Comparison of ENCODE assay signal across 9 cellular contexts in the genomic region with DNA sequence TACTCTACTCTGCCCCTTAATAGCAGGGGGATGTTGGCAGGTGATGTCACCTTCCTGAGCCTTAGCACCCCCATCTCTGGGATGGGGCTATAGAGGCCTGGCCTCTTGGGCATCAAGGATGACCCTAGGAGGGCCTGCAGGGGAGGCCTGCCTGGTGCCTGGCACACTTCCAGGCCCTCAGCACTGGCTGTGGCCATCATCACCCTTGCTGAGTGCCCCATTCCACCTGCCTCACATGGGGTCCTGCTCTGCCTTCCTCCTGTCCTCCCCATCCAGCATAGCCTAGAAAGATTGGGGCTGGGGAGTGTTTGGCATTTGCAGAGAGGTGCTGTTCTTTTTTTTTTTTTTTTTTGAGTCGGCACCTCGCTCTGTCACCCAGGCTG. TPM values are rescaled to one million over a fixed set of nuclear protein-coding genes. Genes with fewer than 3 reads are reported as not detected.
DNase-seq lines count a peak whose midpoint lies in the region; ATAC-seq, FAIRE-seq and TF ChIP-seq lines count a peak whose summit lies in the region.
"Had no signal": no experiment of that assay in that cellular context is flagged by ENCODE, and none has a peak within 500 bp of the region (broad histone marks: within the 10 kb centered on the region; RNA-seq: fewer than 3 reads in every experiment).

No MANE protein-coding gene starts in this region.

- H3K27me3 ChIP-seq in GM12878 (replicated peaks in 1 of 2; ENCODE audit: control insufficient read depth in 2 of 2, insufficient read depth in 2 of 2, low read length in 1 of 2): no peaks in the 10 kb centered on the region
- H3K27me3 ChIP-seq in mucosa of rectum (ENCODE audit: control insufficient read depth in 2 of 2, insufficient read depth in 2 of 2, low read length in 2 of 2): no peaks in the 10 kb centered on the region

- peak overlapping the region; percentile 76 for H3K4me3 Mint-ChIP-seq in activated naive CD4-positive, alpha-beta T cell treated with anti-CD3 and anti-CD28 coated beads, Interleukin-2, amount 10 ng/mL, durations not matched to agents 7 days and 5 days

- H3K9me3 ChIP-seq in GM12878 (replicated peaks; ENCODE audit: control insufficient read depth, insufficient read depth, low read length): no peaks in the 10 kb centered on the region
- no peaks in the 10 kb centered on the region for H3K9me3 ChIP-seq in mucosa of rectum (ENCODE audit: control insufficient read depth in 2 of 2, low read length in 2 of 2)

- no peaks in the 10 kb centered on the region for H3K79me2 ChIP-seq in GM12878 (ENCODE audit: control insufficient read depth, insufficient read depth, low read length)

- SMC1A ChIA-PET in GM12878 (lab: Charles Lee; ENCODE audit: uncharacterized antibody, unreplicated experiment): interaction anchor here (0.5 to 0.6 kb wide), 2 partner anchors 225 to 299 kb away, joined by 3 read pairs; no protein-coding TSS in a partner anchor

- H3K27ac ChIP-seq in GM12878 (ENCODE audit: control insufficient read depth, insufficient read depth) (peak overlapping the region; percentile 57), mucosa of rectum (ENCODE audit: low read depth in 2 of 2, low read length in 2 of 2) (peak overlapping the region; percentile 87 to 94)

- H3K27ac Mint-ChIP-seq in activated naive CD4-positive, alpha-beta T cell treated with anti-CD3 and anti-CD28 coated beads, Interleukin-2, amount 10 ng/mL, durations not matched to agents 7 days and 5 days: peak overlapping the region; percentile 93

- no peak overlapping the region for H3K9ac ChIP-seq in GM12878 (ENCODE audit: control insufficient read depth, insufficient read depth, low read length)
- H3K9ac ChIP-seq in mucosa of rectum (ENCODE audit: low read depth in 1 of 2, low read length in 2 of 2): peak overlapping the region in 1 of 2 donors; percentile 78

- no peak; the same call in 2 of the 3 replicates for ATAC-seq in GM12878
- ATAC-seq in GM19467 (IDR thresholded peaks at IDR 0.05; ENCODE audit: unreplicated experiment): no peak
- ATAC-seq in HG03095 (IDR thresholded peaks at IDR 0.05; ENCODE audit: unreplicated experiment): no peak

- DNase-seq in activated naive CD4-positive, alpha-beta T cell treated with anti-CD3 and anti-CD28 coated beads, Interleukin-2, amount 10 ng/mL, durations not matched to agents 7 days and 5 days: no peak
- DNase-seq in activated naive CD4-positive, alpha-beta T cell treated with Interleukin-2 at 50 U/mL for 16 hours: no peak
- DNase-seq in GM12878 (ENCODE audit: low read depth, low spot score) (no peak), urothelium cell line (ENCODE audit: low spot score) (no peak)
- DNase-seq in stimulated activated CD4-positive, alpha-beta T cell treated with anti-CD3 and anti-CD28 coated beads, Interleukin-2, amount 100 ng/mL, for 24 hours: no peak
- DNase-seq: NCI-H226 had no signal

- H4K20me1 ChIP-seq in GM12878 (ENCODE audit: control insufficient read depth, insufficient read depth): no peaks in the 10 kb centered on the region

- H3K4me3 ChIP-seq in GM12878 (no peak overlapping the region), mucosa of rectum (ENCODE audit: low read length in 2 of 2) (no peak overlapping the region)

- intact Hi-C loops in GM12878 (cut with micrococcal nuclease; ENCODE audit: unreplicated experiment): no loop called here

- no peak overlapping the region for H2AFZ ChIP-seq in GM12878 (ENCODE audit: control insufficient read depth, low read depth, low read length)

- peaks cover 82% of the 10 kb centered on the region for H3K4me1 Mint-ChIP-seq in activated naive CD4-positive, alpha-beta T cell treated with anti-CD3 and anti-CD28 coated beads, Interleukin-2, amount 10 ng/mL, durations not matched to agents 7 days and 5 days

- no peak for TF ChIP-seq CTCF in GM12878 (IDR thresholded peaks at IDR 0.05 in 2 of 3, conservative IDR thresholded peaks at IDR 0.05 in 1 of 3; ENCODE audit: control insufficient read depth in 2 of 3, extremely low read depth in 1 of 3, insufficient read depth in 1 of 3, low read depth in 3 of 3, low read length in 3 of 3)

- in situ Hi-C loops in GM12878 (cut with MboI): no loop called here

- H3K36me3 ChIP-seq in GM12878 (ENCODE audit: control insufficient read depth in 2 of 2, insufficient read depth in 2 of 2, low read length in 1 of 2) (peaks cover 5 to 13% of the 10 kb centered on the region in 2 experiments; a peak in 3 of 4 replicates), mucosa of rectum (ENCODE audit: control insufficient read depth in 2 of 2, insufficient read depth in 2 of 2, low read length in 2 of 2) (peaks cover 9% of the 10 kb centered on the region in 2 donors)

- CTCF ChIA-PET in activated naive CD4-positive, alpha-beta T cell treated with anti-CD3 and anti-CD28 coated beads, Interleukin-2, amount 10 ng/mL, durations not matched to agents 7 days and 5 days (lab: Charles Lee): interaction anchor here (1.1 to 1.9 kb wide), 3 partner anchors 21 to 24 kb away, joined by 3 to 4 read pairs (median 3); no protein-coding TSS in a partner anchor
- CTCF ChIA-PET in GM12878 (lab: Yijun Ruan, JAX): interaction anchor here (1.0 to 1.1 kb wide), 2 partner anchors 24 to 483 kb away, joined by 3 read pairs; no protein-coding TSS in a partner anchor

- no CpG with 5 or more reads among the region's 2 CpGs for WGBS in GM12878 (ENCODE audit: insufficient coverage, insufficient replicate concordance, low lambda C conversion rate, missing lambda C conversion rate)

- no peak for FAIRE-seq in GM12878 (lab: Jason Lieb, UNC)
- FAIRE-seq in urothelium cell line (lab: Jason Lieb, UNC): peak; percentile 52

- TF ChIP-seq EP300 in GM12878 (IDR thresholded peaks at IDR 0.05; ENCODE audit: borderline replicate concordance in 1 of 2, control insufficient read depth in 1 of 2, low read depth in 2 of 2, low read length in 2 of 2): no peak

- no peaks in the 10 kb centered on the region for H3K9me3 Mint-ChIP-seq in activated naive CD4-positive, alpha-beta T cell treated with anti-CD3 and anti-CD28 coated beads, Interleukin-2, amount 10 ng/mL, durations not matched to agents 7 days and 5 days

- POLR2A ChIA-PET in GM12878 (lab: Charles Lee): interaction anchor here (0.6 kb wide), 1 partner anchor 232 kb away, joined by 7 read pairs; no protein-coding TSS in a partner anchor

- no TSS peak for BruUV-seq in GM12878 (replicated peaks; lab: Mats Ljungman, UMichigan)

- H3K4me1 ChIP-seq in GM12878 (ENCODE audit: control insufficient read depth, insufficient read depth, low read length) (peaks cover 31% of the 10 kb centered on the region), mucosa of rectum (ENCODE audit: control insufficient read depth in 2 of 2, insufficient read depth in 2 of 2, low read length in 2 of 2) (peaks cover 22 to 29% of the 10 kb centered on the region in 2 donors)

- RAD21 ChIA-PET in GM12878 (lab: Charles Lee; ENCODE audit: unreplicated experiment): no interaction called here

- no peaks in the 10 kb centered on the region for H3K27me3 Mint-ChIP-seq in activated naive CD4-positive, alpha-beta T cell treated with anti-CD3 and anti-CD28 coated beads, Interleukin-2, amount 10 ng/mL, durations not matched to agents 7 days and 5 days

- TF ChIP-seq RAD21 in GM12878 (IDR thresholded peaks at IDR 0.05; ENCODE audit: insufficient read depth, low read depth, low read length): no peak

- peaks cover 45% of the 10 kb centered on the region for H3K36me3 Mint-ChIP-seq in activated naive CD4-positive, alpha-beta T cell treated with anti-CD3 and anti-CD28 coated beads, Interleukin-2, amount 10 ng/mL, durations not matched to agents 7 days and 5 days

- TF ChIP-seq POLR2A in GM12878 (IDR thresholded peaks at IDR 0.05; ENCODE audit: low read depth, low read length): no peak

- no peak overlapping the region for H3K4me2 ChIP-seq in GM12878 (ENCODE audit: control insufficient read depth, insufficient read depth)

RNA-seq across cellular contexts. Expression of gene PHYHD1, which starts 17.7 kb away (rescaled TPM):
- not detected in 2 replicates for total RNA-seq in GM12878 (2013; cell fraction: nucleolus; rRNA removed)
- 0.17 TPM in 1 of 2 replicates, not detected in the other for total RNA-seq in GM12878 (2014; rRNA removed)
- not detected in 2 replicates for total RNA-seq in GM12878 (2014; rRNA removed; fragmentation: Illumina TruSeq; extraction: Trizol)
- not detected in 2 replicates for total RNA-seq in GM12878 (2021)
- polyA plus RNA-seq in GM12878 (2011; ENCODE audit: low read depth): not detected
- polyA plus RNA-seq in GM12878 (2011; rRNA removed): not detected in 2 replicates
- 0.10 TPM in 1 of 2 replicates, not detected in the other for polyA plus RNA-seq in GM12878 (2011; cell fraction: cytosol; rRNA removed)
- polyA plus RNA-seq in GM12878 (2011; cell fraction: nucleus; rRNA removed): 0.31 and 0.35 TPM in 2 replicates
- polyA plus RNA-seq in GM12878 (2012): 0.10 TPM in 1 of 2 replicates, not detected in the other
- not detected in 2 replicates for polyA plus RNA-seq in GM12878 (2014; fragmentation: Illumina TruSeq; extraction: Trizol)
- under 1 TPM in 1 of 2 experiments, not detected in 1; 0.09 TPM for polyA plus RNA-seq in GM12878 (2014; fragmentation: Nextera tagmentation; extraction: Ambion mirVana)
- not detected in 2 replicates for polyA plus RNA-seq in GM12878 (2014; rRNA removed)
- polyA plus RNA-seq in GM12878 (2016; fragmentation: Nextera tagmentation; extraction: Ambion mirVana): not detected
- not detected in 2 replicates for polyA minus RNA-seq in GM12878 (2011; rRNA and poly(A)+ RNA removed)
- polyA minus RNA-seq in GM12878 (2011; cell fraction: cytosol; rRNA and poly(A)+ RNA removed): not detected in 2 replicates
- 0.38 TPM in 1 of 2 replicates, not detected in the other for polyA minus RNA-seq in GM12878 (2011; cell fraction: nucleus; rRNA and poly(A)+ RNA removed)

RNA-seq across cellular contexts. Expression of gene LRRC8A, which starts 21.1 kb away (rescaled TPM):
- 20.0 and 23.0 TPM in 2 replicates for total RNA-seq in GM12878 (2013; cell fraction: nucleolus; rRNA removed)
- total RNA-seq in GM12878 (2014; rRNA removed): 9.1 and 13.4 TPM in 2 replicates
- total RNA-seq in GM12878 (2014; rRNA removed; fragmentation: Illumina TruSeq; extraction: Trizol): 5.9 and 6.9 TPM in 2 replicates
- total RNA-seq in GM12878 (2021): 15.7 and 15.9 TPM in 2 replicates
- polyA plus RNA-seq in GM12878 (2011; ENCODE audit: low read depth): 2.9 TPM
- polyA plus RNA-seq in GM12878 (2011; rRNA removed): 3.7 and 8.9 TPM in 2 replicates
- polyA plus RNA-seq in GM12878 (2011; cell fraction: cytosol; rRNA removed): 12.0 and 13.2 TPM in 2 replicates
- 10.1 and 15.4 TPM in 2 replicates for polyA plus RNA-seq in GM12878 (2011; cell fraction: nucleus; rRNA removed)
- 5.7 and 7.4 TPM in 2 replicates for polyA plus RNA-seq in GM12878 (2012)
- 3.5 and 7.6 TPM in 2 replicates for polyA plus RNA-seq in GM12878 (2014; fragmentation: Illumina TruSeq; extraction: Trizol)
- polyA plus RNA-seq in GM12878 (2014; fragmentation: Nextera tagmentation; extraction: Ambion mirVana): 1 to 10 TPM; 1.6 to 2.3 TPM
- polyA plus RNA-seq in GM12878 (2014; rRNA removed): 10.5 and 12.6 TPM in 2 replicates
- 10 to 100 TPM; 15.1 to 15.6 TPM for polyA plus RNA-seq in GM12878 (2016; fragmentation: Nextera tagmentation; extraction: Ambion mirVana)
- polyA minus RNA-seq in GM12878 (2011; rRNA and poly(A)+ RNA removed): 25.2 and 28.5 TPM in 2 replicates
- polyA minus RNA-seq in GM12878 (2011; cell fraction: cytosol; rRNA and poly(A)+ RNA removed): 6.1 and 6.5 TPM in 2 replicates
- polyA minus RNA-seq in GM12878 (2011; cell fraction: nucleus; rRNA and poly(A)+ RNA removed): 8.6 and 22.6 TPM in 2 replicates

RNA-seq across cellular contexts. Expression of gene KYAT1, which starts 21.3 kb away (rescaled TPM):
- 23.9 and 33.0 TPM in 2 replicates for total RNA-seq in GM12878 (2013; cell fraction: nucleolus; rRNA removed)
- total RNA-seq in GM12878 (2014; rRNA removed) (12.4 and 12.8 TPM in 2 replicates), GM12878 (2014; rRNA removed; fragmentation: Illumina TruSeq; extraction: Trizol) (6.3 and 7.4 TPM in 2 replicates), GM12878 (2021) (12.2 and 12.7 TPM in 2 replicates)
- polyA plus RNA-seq in GM12878 (2011; ENCODE audit: low read depth): 3.2 TPM
- polyA plus RNA-seq in GM12878 (2011; rRNA removed) (8.6 and 14.0 TPM in 2 replicates), GM12878 (2014; fragmentation: Illumina TruSeq; extraction: Trizol) (5.4 and 7.9 TPM in 2 replicates), GM12878 (2014; fragmentation: Nextera tagmentation; extraction: Ambion mirVana) (1 to 10 TPM; 5.8 to 6.2 TPM), GM12878 (2014; rRNA removed) (15.7 and 15.9 TPM in 2 replicates), GM12878 (2016; fragmentation: Nextera tagmentation; extraction: Ambion mirVana) (10 to 100 TPM; 10.3 to 12.8 TPM)
- polyA plus RNA-seq in GM12878 (2011; cell fraction: cytosol; rRNA removed): 15.7 and 17.5 TPM in 2 replicates
- polyA plus RNA-seq in GM12878 (2011; cell fraction: nucleus; rRNA removed): 75.8 and 77.3 TPM in 2 replicates
- polyA plus RNA-seq in GM12878 (2012): 7.6 and 7.7 TPM in 2 replicates
- polyA minus RNA-seq in GM12878 (2011; rRNA and poly(A)+ RNA removed): 8.6 and 12.4 TPM in 2 replicates
- 4.9 and 5.1 TPM in 2 replicates for polyA minus RNA-seq in GM12878 (2011; cell fraction: cytosol; rRNA and poly(A)+ RNA removed)
- polyA minus RNA-seq in GM12878 (2011; cell fraction: nucleus; rRNA and poly(A)+ RNA removed): 5.9 and 7.8 TPM in 2 replicates

RNA-seq across cellular contexts. Expression of gene DOLK, which starts 44.3 kb away (rescaled TPM):
- total RNA-seq in GM12878 (2013; cell fraction: nucleolus; rRNA removed): 11.4 and 11.8 TPM in 2 replicates
- total RNA-seq in GM12878 (2014; rRNA removed) (15.7 and 16.9 TPM in 2 replicates), GM12878 (2014; rRNA removed; fragmentation: Illumina TruSeq; extraction: Trizol) (6.8 and 7.1 TPM in 2 replicates), GM12878 (2021) (9.3 and 10.9 TPM in 2 replicates)
- polyA plus RNA-seq in GM12878 (2011; ENCODE audit: low read depth): 2.8 TPM
- polyA plus RNA-seq in GM12878 (2011; rRNA removed) (3.5 and 6.4 TPM in 2 replicates), GM12878 (2014; fragmentation: Illumina TruSeq; extraction: Trizol) (8.4 and 9.0 TPM in 2 replicates), GM12878 (2014; fragmentation: Nextera tagmentation; extraction: Ambion mirVana) (1 to 10 TPM; 1.9 to 3.2 TPM), GM12878 (2014; rRNA removed) (9.3 and 10.4 TPM in 2 replicates), GM12878 (2016; fragmentation: Nextera tagmentation; extraction: Ambion mirVana) (10 to 100 TPM; 17.8 to 18.2 TPM)
- 9.1 and 11.6 TPM in 2 replicates for polyA plus RNA-seq in GM12878 (2011; cell fraction: cytosol; rRNA removed)
- polyA plus RNA-seq in GM12878 (2011; cell fraction: nucleus; rRNA removed): 6.9 and 7.5 TPM in 2 replicates
- polyA plus RNA-seq in GM12878 (2012): 5.0 and 7.2 TPM in 2 replicates
- 23.9 and 26.4 TPM in 2 replicates for polyA minus RNA-seq in GM12878 (2011; rRNA and poly(A)+ RNA removed)
- 4.1 and 7.1 TPM in 2 replicates for polyA minus RNA-seq in GM12878 (2011; cell fraction: cytosol; rRNA and poly(A)+ RNA removed)
- polyA minus RNA-seq in GM12878 (2011; cell fraction: nucleus; rRNA and poly(A)+ RNA removed): 20.3 and 30.5 TPM in 2 replicates

RNA-seq across cellular contexts. Expression of gene NUP188, which starts 44.4 kb away (rescaled TPM):
- total RNA-seq in GM12878 (2013; cell fraction: nucleolus; rRNA removed): 285 and 303 TPM in 2 replicates
- total RNA-seq in GM12878 (2014; rRNA removed) (43.9 and 48.1 TPM in 2 replicates), GM12878 (2014; rRNA removed; fragmentation: Illumina TruSeq; extraction: Trizol) (32.4 and 34.0 TPM in 2 replicates), GM12878 (2021) (61.3 and 71.5 TPM in 2 replicates)
- 32.2 TPM for polyA plus RNA-seq in GM12878 (2011; ENCODE audit: low read depth)
- polyA plus RNA-seq in GM12878 (2011; rRNA removed) (32.1 and 52.3 TPM in 2 replicates), GM12878 (2014; fragmentation: Illumina TruSeq; extraction: Trizol) (41.0 and 47.3 TPM in 2 replicates), GM12878 (2014; fragmentation: Nextera tagmentation; extraction: Ambion mirVana) (1 to 10 TPM; 1.4 to 3.5 TPM), GM12878 (2014; rRNA removed) (49.6 and 51.2 TPM in 2 replicates), GM12878 (2016; fragmentation: Nextera tagmentation; extraction: Ambion mirVana) (10 to 100 TPM; 72.9 to 73.7 TPM)
- 81.9 and 97.9 TPM in 2 replicates for polyA plus RNA-seq in GM12878 (2011; cell fraction: cytosol; rRNA removed)
- polyA plus RNA-seq in GM12878 (2011; cell fraction: nucleus; rRNA removed): 179 and 219 TPM in 2 replicates
- 32.0 and 35.5 TPM in 2 replicates for polyA plus RNA-seq in GM12878 (2012)
- 156 and 211 TPM in 2 replicates for polyA minus RNA-seq in GM12878 (2011; rRNA and poly(A)+ RNA removed)
- polyA minus RNA-seq in GM12878 (2011; cell fraction: cytosol; rRNA and poly(A)+ RNA removed): 73.6 and 85.4 TPM in 2 replicates
- polyA minus RNA-seq in GM12878 (2011; cell fraction: nucleus; rRNA and poly(A)+ RNA removed): 78.3 and 126 TPM in 2 replicates
